ENCODE assay signal across 23 cellular contexts in the genomic region with DNA sequence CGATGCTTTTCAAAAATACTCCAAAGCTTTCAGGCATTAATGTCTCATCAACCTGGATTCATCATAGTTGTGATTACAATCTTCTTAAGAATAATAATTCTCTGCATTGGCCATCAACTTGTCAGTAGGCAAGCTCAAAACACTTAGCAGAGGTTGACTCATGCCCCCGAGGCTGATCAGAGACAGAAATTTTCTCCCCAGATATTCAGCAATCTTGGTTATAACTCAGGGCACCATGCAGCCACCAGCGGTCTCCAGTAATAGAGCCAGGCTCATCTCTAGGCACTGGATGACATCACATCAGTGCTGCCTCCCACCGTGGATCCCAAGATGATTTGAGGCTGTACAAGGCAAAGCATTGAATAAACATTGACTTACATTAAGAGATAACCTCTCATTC. TPM values are rescaled to one million over a fixed set of nuclear protein-coding genes. Genes with fewer than 3 reads are reported as not detected.
A peak's percentile ranks its signal among the peaks of the same experiment; 100 is the strongest.
DNase-seq lines count a peak whose midpoint lies in the region; ATAC-seq, FAIRE-seq and TF ChIP-seq lines count a peak whose summit lies in the region.
"Had no signal": no experiment of that assay in that cellular context is flagged by ENCODE, and none has a peak within 500 bp of the region (broad histone marks: within the 10 kb centered on the region; RNA-seq: fewer than 3 reads in every experiment).

No MANE protein-coding gene starts in this region.

- H3K27ac ChIP-seq in PC-3 (ENCODE audit: low read length) (no peak overlapping the region; the same call in 1 of the 2 replicates), trophoblast cell (ENCODE audit: low read depth, low read length) (no peak overlapping the region)
- H3K27ac ChIP-seq: C4-2B, HL-60 had no signal

- no CpG with 5 or more reads among the region's 4 CpGs for WGBS in trophoblast cell (ENCODE audit: extremely low coverage, insufficient coverage, insufficient read length)

- no peak overlapping the region for H4K12ac ChIP-seq in trophoblast cell (ENCODE audit: low read depth, low read length)

- no peak overlapping the region for H3K18ac ChIP-seq in trophoblast cell (ENCODE audit: low read length)

- H2BK12ac ChIP-seq in trophoblast cell (ENCODE audit: low read length), result no peak overlapping the region

- FAIRE-seq in bronchial epithelial cell (lab: Jason Lieb, UNC), result no peak
- FAIRE-seq: D721Med, G401.6, H1 had no signal

- H2BK5ac ChIP-seq in trophoblast cell (ENCODE audit: low read depth, low read length, poor library complexity), result no peak overlapping the region

- intact Hi-C loops in PC-3 (cut with micrococcal nuclease), result loop anchor here (5.0 kb wide), 1 partner anchor 127 kb away; no protein-coding TSS in a partner anchor

- no peak overlapping the region for H3K4ac ChIP-seq in trophoblast cell (ENCODE audit: low read depth, low read length)

- H3F3A ChIP-seq in PC-3 (ENCODE audit: low read length, unreplicated experiment), result no peaks in the 10 kb centered on the region

- DNase-seq in ELR (ENCODE audit: low read depth) (peak; percentile 84), PC-3 (peak; percentile 52), bronchial epithelial cell (ENCODE audit: low read depth) (peak; percentile 51), trophoblast cell (peak; percentile 60 to 79), AG20443 (ENCODE audit: low spot score) (no peak), retina (no peak), H4 (ENCODE audit: low spot score) (no peak)
- DNase-seq: ACHN, AML-193, MG63, NCI-H1092 treated with DMSO at 0.1 percent for 48 hours, NCI-H146, NCI-H2107, NCI-H2227 treated with DMSO at 0.1 percent for 48 hours, NCI-H510A treated with DMSO at 0.1 percent for 48 hours, NCI-H774, SHP77 treated with DMSO at 0.1 percent for 48 hours had no signal

- H3K27me3 ChIP-seq in PC-3 (ENCODE audit: low read length) (no peaks in the 10 kb centered on the region), bronchial epithelial cell (ENCODE audit: control insufficient read depth, insufficient read depth, low read length) (no peaks in the 10 kb centered on the region), trophoblast cell (ENCODE audit: insufficient read depth, low read length) (no peaks in the 10 kb centered on the region)
- H3K27me3 ChIP-seq: MG63 had no signal

- H2AK5ac ChIP-seq in trophoblast cell (ENCODE audit: low read length), result no peak overlapping the region

- CTCF ChIA-PET in PC-3 (lab: Charles Lee), result interaction anchor here (0.5 kb wide), 1 partner anchor 57 kb away, joined by 5 read pairs; no protein-coding TSS in a partner anchor

- H2BK120ac ChIP-seq in trophoblast cell (ENCODE audit: insufficient read depth, low read length, poor library complexity), result no peak overlapping the region

- H3K9me2 ChIP-seq in PC-3 (replicated peaks; ENCODE audit: low read length), result no peaks in the 10 kb centered on the region

- no peaks in the 10 kb centered on the region for H4K20me1 ChIP-seq in PC-3 (ENCODE audit: low read length)

- no peak overlapping the region for H3K23ac ChIP-seq in trophoblast cell (ENCODE audit: low read length)

- TF ChIP-seq CTCF in PC-3 (conservative IDR thresholded peaks at IDR 0.05; ENCODE audit: low read depth, low read length) (no peak), bronchial epithelial cell (IDR thresholded peaks at IDR 0.05; ENCODE audit: insufficient read depth, low read length, severe bottlenecking) (no peak)

- no peak overlapping the region for H3K4me2 ChIP-seq in PC-3 (ENCODE audit: low read length)
- H3K4me2 ChIP-seq in trophoblast cell (ENCODE audit: low read length), result no peak overlapping the region

- H3K79me1 ChIP-seq in trophoblast cell (ENCODE audit: low read length), result no peaks in the 10 kb centered on the region

- no peaks in the 10 kb centered on the region for H3K9me3 ChIP-seq in PC-3 (ENCODE audit: low read length)
- no peaks in the 10 kb centered on the region for H3K9me3 ChIP-seq in trophoblast cell (ENCODE audit: insufficient read depth, low read depth, low read length)
- H3K9me3 ChIP-seq: MG63 had no signal

- BruUV-seq in PC-3 (replicated peaks; lab: Mats Ljungman, UMichigan), result no TSS peak

- H3K4me1 ChIP-seq in PC-3 (ENCODE audit: insufficient read depth, low read length) (peaks cover 20% of the 10 kb centered on the region), trophoblast cell (ENCODE audit: control insufficient read depth in 1 of 2, insufficient read depth in 2 of 2, low read length in 2 of 2) (peaks cover 4% of the 10 kb centered on the region in 2 experiments)

- POLR2A ChIA-PET in PC-3 (lab: Charles Lee; ENCODE audit: unreplicated experiment), result no interaction called here

- H3K4me3 ChIP-seq in PC-3 (ENCODE audit: low read length) (no peak overlapping the region), bronchial epithelial cell (ENCODE audit: low read depth, low read length) (no peak overlapping the region), trophoblast cell (ENCODE audit: low read depth, low read length) (no peak overlapping the region)
- H3K4me3 ChIP-seq: MG63 had no signal

- H4K91ac ChIP-seq in trophoblast cell (ENCODE audit: low read depth, low read length), result no peak overlapping the region

- H2AFZ ChIP-seq in PC-3 (ENCODE audit: low read length) (no peak overlapping the region), trophoblast cell (ENCODE audit: insufficient read depth, low read length, poor library complexity) (no peak overlapping the region)

- no peak overlapping the region for H3K9ac ChIP-seq in PC-3 (ENCODE audit: low read length)
- no peak overlapping the region for H3K9ac ChIP-seq in trophoblast cell (ENCODE audit: low read length)

- ATAC-seq in PC-3 (no peak; the same call in 1 of the 2 replicates), GM21528 (IDR thresholded peaks at IDR 0.05; ENCODE audit: low FRiP score, unreplicated experiment) (no peak)

- H3K36me3 ChIP-seq in PC-3 (ENCODE audit: low read depth, low read length) (no peaks in the 10 kb centered on the region), bronchial epithelial cell (ENCODE audit: control insufficient read depth, insufficient read depth, low read length) (no peaks in the 10 kb centered on the region), trophoblast cell (ENCODE audit: control insufficient read depth in 1 of 2, insufficient read depth in 2 of 2, low read length in 2 of 2) (no peaks in the 10 kb centered on the region)
- H3K36me3 ChIP-seq: MG63 had no signal

- H3K14ac ChIP-seq in trophoblast cell (ENCODE audit: low read length), result no peak overlapping the region

- no peak overlapping the region for H4K8ac ChIP-seq in trophoblast cell (ENCODE audit: low read depth, low read length)

- H3K79me2 ChIP-seq in PC-3 (ENCODE audit: low read length) (no peaks in the 10 kb centered on the region), trophoblast cell (ENCODE audit: control insufficient read depth, insufficient read depth, low read length, poor library complexity) (no peaks in the 10 kb centered on the region)

RNA-seq across cellular contexts. Expression of a gene that starts 14.3 kb away (rescaled TPM):
- 30.7 and 55.2 TPM in 2 replicates for total RNA-seq in PC-3 (2014; rRNA removed)
- total RNA-seq in bronchial epithelial cell, result 11.8 and 26.0 TPM in 2 replicates
- 18.2 and 19.5 TPM in 2 replicates for polyA plus RNA-seq in trophoblast cell (2013)
- 3.5 and 4.4 TPM in 2 replicates for total RNA-seq in H4 (2014; rRNA removed; shearing (Covaris generic))

Comparison
In these comparisons a context has a peak if more than half of its experiments do, and no peak if none do; other contexts are left out.
1. DNase-seq: peak in ELR (single experiment), PC-3 (single experiment), bronchial epithelial cell (single experiment) and trophoblast cell (2 of 2); none in AG20443 (single experiment), retina (single experiment) and H4 (single experiment).